Comparison of ENCODE assay signal across 20 cellular contexts in the genomic region with DNA sequence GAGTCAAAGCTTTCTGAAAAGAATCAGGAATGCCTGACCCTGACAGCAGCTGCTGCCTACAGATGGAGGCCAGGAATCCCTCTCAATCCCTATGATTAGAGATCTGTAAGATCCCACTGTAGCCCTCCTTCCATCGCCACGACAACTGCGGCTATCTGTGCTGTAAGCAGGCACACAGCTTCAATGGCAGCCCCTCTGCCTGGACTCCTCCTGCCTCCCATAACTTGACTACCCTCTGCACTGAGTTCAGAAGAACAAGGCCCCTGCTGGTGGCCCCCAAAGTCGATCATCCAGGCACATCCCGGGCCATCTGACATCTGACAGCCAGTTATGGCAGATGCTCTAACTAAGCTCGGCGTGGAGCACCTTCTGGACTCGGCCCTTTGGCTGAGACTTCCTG. TPM values are rescaled to one million over a fixed set of nuclear protein-coding genes. Genes with fewer than 3 reads are reported as not detected.
A peak's percentile ranks its signal among the peaks of the same experiment; 100 is the strongest.
DNase-seq lines count a peak whose midpoint lies in the region; TF ChIP-seq lines count a peak whose summit lies in the region.
"Had no signal": no experiment of that assay in that cellular context is flagged by ENCODE, and none has a peak within 500 bp of the region (broad histone marks: within the 10 kb centered on the region; RNA-seq: fewer than 3 reads in every experiment).

No MANE protein-coding gene starts in this region.

- H3K27ac Mint-ChIP-seq in CD14-positive monocyte, result peak overlapping the region in 4 of 7 donors; percentile 30 to 47 (median 32)
- H3K27ac Mint-ChIP-seq in dendritic cell treated with granulocyte-macrophage colony-stimulating factor and Interleukin-4, amounts not matched to agents 40 ng/mL and 50 ng/mL, for 4 days, result peak overlapping the region; percentile 4
- H3K27ac Mint-ChIP-seq: activated CD4-positive, alpha-beta memory T cell treated with anti-CD3 and anti-CD28 coated beads for 36 hours; T-helper 1 cell treated with Interleukin-12 subunit alpha and Interleukin-12 subunit beta and Interleukin-4 antibody, amounts not matched to agents 30 μg/mL and 1 μg/mL, for 36 hours had no signal

- H3K9me3 Mint-ChIP-seq in CD14-positive monocyte, result peaks cover 0 to 2% (median 0%) of the 10 kb centered on the region in 7 donors
- H3K9me3 Mint-ChIP-seq in dendritic cell treated with granulocyte-macrophage colony-stimulating factor and Interleukin-4, amounts not matched to agents 40 ng/mL and 50 ng/mL, for 4 days, result no peaks in the 10 kb centered on the region
- H3K9me3 Mint-ChIP-seq: activated CD4-positive, alpha-beta memory T cell treated with anti-CD3 and anti-CD28 coated beads for 36 hours; T-helper 1 cell treated with Interleukin-12 subunit alpha and Interleukin-12 subunit beta and Interleukin-4 antibody, amounts not matched to agents 30 μg/mL and 1 μg/mL, for 36 hours had no signal

- no peak for DNase-seq in CD14-positive monocyte (ENCODE audit: low spot score)
- peak; percentile 19 for DNase-seq in G401 (ENCODE audit: low spot score)
- DNase-seq in posterior vena cava (ENCODE audit: low spot score), result peak; percentile 41
- DNase-seq in activated CD4-positive, alpha-beta T cell treated with anti-CD3 and anti-CD28 coated beads, Interleukin-2, amount 50 U/mL, for 4 hours, result no peak
- no peak for DNase-seq in NK-92 treated with Interleukin-12 subunit alpha and Interleukin-12 subunit beta, amount 100 ng/mL, for 24 hours (lab: John Stamatoyannopoulos, UW)
- no peak for DNase-seq in NCI-H146 treated with DMSO at 0.1 percent for 48 hours (lab: John Stamatoyannopoulos, UW; ENCODE audit: unreplicated experiment)
- no peak for DNase-seq in kidney glomerular epithelial cell (lab: John Stamatoyannopoulos, UW)
- DNase-seq: activated CD4-positive, alpha-beta memory T cell treated with anti-CD3 and anti-CD28 coated beads for 36 hours; activated naive CD4-positive, alpha-beta T cell treated with anti-CD3 and anti-CD28 coated beads, Interleukin-2, amount 50 U/mL, for 16 hours; cortex of kidney; foreskin keratinocyte; GF-D8; left lung; MV-4-11; NCI-H2081 treated with DMSO at 0.1 percent for 48 hours; Right ventricle myocardium superior; stimulated activated CD4-positive, alpha-beta T cell treated with anti-CD3 and anti-CD28 coated beads, Interleukin-4, amount 100 ng/mL, for 4 hours; testis had no signal

- peaks cover 2 to 19% (median 7%) of the 10 kb centered on the region in 3 donors for H3K27me3 Mint-ChIP-seq in CD14-positive monocyte (ENCODE audit: low read depth in 3 of 3)
- peaks cover 7% of the 10 kb centered on the region for H3K27me3 Mint-ChIP-seq in dendritic cell treated with granulocyte-macrophage colony-stimulating factor and Interleukin-4, amounts not matched to agents 40 ng/mL and 50 ng/mL, for 4 days

- peaks cover 9 to 12% of the 10 kb centered on the region in 2 donors for H3K36me3 Mint-ChIP-seq in CD14-positive monocyte
- H3K36me3 Mint-ChIP-seq in dendritic cell treated with granulocyte-macrophage colony-stimulating factor and Interleukin-4, amounts not matched to agents 40 ng/mL and 50 ng/mL, for 4 days (ENCODE audit: low read depth), result peaks cover 6% of the 10 kb centered on the region
- H3K36me3 Mint-ChIP-seq: activated CD4-positive, alpha-beta memory T cell treated with anti-CD3 and anti-CD28 coated beads for 36 hours had no signal

- H3K4me3 Mint-ChIP-seq in CD14-positive monocyte, result no peak overlapping the region
- no peak overlapping the region for H3K4me3 Mint-ChIP-seq in dendritic cell treated with granulocyte-macrophage colony-stimulating factor and Interleukin-4, amounts not matched to agents 40 ng/mL and 50 ng/mL, for 4 days
- H3K4me3 Mint-ChIP-seq: activated CD4-positive, alpha-beta memory T cell treated with anti-CD3 and anti-CD28 coated beads for 36 hours; T-helper 1 cell treated with Interleukin-12 subunit alpha and Interleukin-12 subunit beta and Interleukin-4 antibody, amounts not matched to agents 30 μg/mL and 1 μg/mL, for 36 hours had no signal

- intact Hi-C loops in CD14-positive monocyte (cut with micrococcal nuclease), result loop anchor here in 1 of 2 donors (10.0 kb wide), 1 partner anchor 198 kb away; a partner anchor contains a TSS
- intact Hi-C loops in dendritic cell treated with granulocyte-macrophage colony-stimulating factor and Interleukin-4, amounts not matched to agents 40 ng/mL and 50 ng/mL, for 4 days (cut with micrococcal nuclease), result loop anchor here (5.0 to 10.0 kb wide), 3 partner anchors 60 to 208 kb away; a partner anchor contains a TSS
- intact Hi-C loops in posterior vena cava (cut with DNase I), result no loop called here

- in situ Hi-C loops in G401 (cut with HindIII; ENCODE audit: low sequenced_read_pairs), result no loop called here

- H3K4me1 Mint-ChIP-seq in CD14-positive monocyte, result peaks cover 87% of the 10 kb centered on the region
- H3K4me1 Mint-ChIP-seq in dendritic cell treated with granulocyte-macrophage colony-stimulating factor and Interleukin-4, amounts not matched to agents 40 ng/mL and 50 ng/mL, for 4 days (ENCODE audit: low read depth), result peaks cover 93% of the 10 kb centered on the region

- TF ChIP-seq CTCF in CD14-positive monocyte (IDR thresholded peaks at IDR 0.05), result no peak

RNA-seq across cellular contexts. Expression of a gene that starts 2.9 kb away (rescaled TPM):
- polyA plus RNA-seq in CD14-positive monocyte, result 10 to 100 TPM; 23.2 to 33.7 TPM
- total RNA-seq in G401 (2014; rRNA removed; shearing (Covaris generic)), result not detected in 2 replicates
- 10 to 100 TPM in 1 of 2 donors, 1 to 10 TPM in 1; 9.4 to 11.1 TPM for total RNA-seq in posterior vena cava

Comparison
In these comparisons a context has a peak if more than half of its experiments do, and no peak if none do; other contexts are left out.
1. DNase-seq: peak in G401 (single experiment) and posterior vena cava (single experiment); none in CD14-positive monocyte (single experiment), activated CD4-positive, alpha-beta T cell treated with anti-CD3 and anti-CD28 coated beads, Interleukin-2, amount 50 U/mL, for 4 hours (0 of 2), NK-92 treated with Interleukin-12 subunit alpha and Interleukin-12 subunit beta, amount 100 ng/mL, for 24 hours (single experiment), NCI-H146 treated with DMSO at 0.1 percent for 48 hours (single experiment) and kidney glomerular epithelial cell (single experiment).
2. RNA of a gene that starts 2.9 kb away (total RNA-seq): 9.4 to 11.1 TPM in posterior vena cava; not detected in G401; every median in the first group is over 10 times any median in the second.